Comparison of ENCODE assay signal across 20 cellular contexts in genomic region chr2:18777250-18777812, GRCh38.
DNase-seq lines count a peak whose midpoint lies in the region; ATAC-seq and TF ChIP-seq lines count a peak whose summit lies in the region.
"Had no signal": no experiment of that assay in that cellular context is flagged by ENCODE, and none has a peak within 500 bp of the region (broad histone marks: within the 10 kb centered on the region; RNA-seq: fewer than 3 reads in every experiment).

No MANE protein-coding gene starts in this region.

- no peak overlapping the region for H3K27ac Mint-ChIP-seq in GM23338
- H3K27ac Mint-ChIP-seq in activated naive CD8-positive, alpha-beta T cell treated with anti-CD3 and anti-CD28 coated beads, Interleukin-2, amount 50 U/mL, for 24 hours: no peak overlapping the region
- H3K27ac Mint-ChIP-seq: activated CD8-positive, alpha-beta memory T cell treated with anti-CD3 and anti-CD28 coated beads, Interleukin-2, amount 10 ng/mL, durations not matched to agents 7 days and 5 days; B cell; stimulated activated naive CD8-positive, alpha-beta T cell treated with anti-CD3 and anti-CD28 coated beads, Interleukin-15, Interleukin-2, amounts not matched to agents 100 ng/mL and 50 ng/mL, for 24 hours had no signal

- H3K27me3 Mint-ChIP-seq in GM23338 (ENCODE audit: insufficient read depth, low read depth, poor library complexity): peaks cover 27% of the 10 kb centered on the region
- H3K27me3 Mint-ChIP-seq in activated naive CD8-positive, alpha-beta T cell treated with anti-CD3 and anti-CD28 coated beads, Interleukin-2, amount 50 U/mL, for 24 hours: no peaks in the 10 kb centered on the region
- H3K27me3 Mint-ChIP-seq: activated CD8-positive, alpha-beta memory T cell treated with anti-CD3 and anti-CD28 coated beads, Interleukin-2, amount 10 ng/mL, durations not matched to agents 7 days and 5 days; B cell; stimulated activated naive CD8-positive, alpha-beta T cell treated with anti-CD3 and anti-CD28 coated beads, Interleukin-15, Interleukin-2, amounts not matched to agents 100 ng/mL and 50 ng/mL, for 24 hours had no signal

- TF ChIP-seq CTCF in GM23338 (conservative IDR thresholded peaks at IDR 0.05; ENCODE audit: low read depth in 2 of 2): no peak

- no peaks in the 10 kb centered on the region for H3K36me3 ChIP-seq in GM23338 (ENCODE audit: insufficient read depth)
- H3K36me3 ChIP-seq: prostate gland had no signal

- H3K4me3 Mint-ChIP-seq in GM23338: no peak overlapping the region
- no peak overlapping the region for H3K4me3 Mint-ChIP-seq in activated naive CD8-positive, alpha-beta T cell treated with anti-CD3 and anti-CD28 coated beads, Interleukin-2, amount 50 U/mL, for 24 hours
- H3K4me3 Mint-ChIP-seq: activated CD8-positive, alpha-beta memory T cell treated with anti-CD3 and anti-CD28 coated beads, Interleukin-2, amount 10 ng/mL, durations not matched to agents 7 days and 5 days; B cell; stimulated activated naive CD8-positive, alpha-beta T cell treated with anti-CD3 and anti-CD28 coated beads, Interleukin-15, Interleukin-2, amounts not matched to agents 100 ng/mL and 50 ng/mL, for 24 hours had no signal

- H3K9me3 Mint-ChIP-seq in GM23338: no peaks in the 10 kb centered on the region
- H3K9me3 Mint-ChIP-seq in activated naive CD8-positive, alpha-beta T cell treated with anti-CD3 and anti-CD28 coated beads, Interleukin-2, amount 50 U/mL, for 24 hours: no peaks in the 10 kb centered on the region

- H3K4me2 ChIP-seq in GM23338: no peak overlapping the region

- no peaks in the 10 kb centered on the region for H3F3A ChIP-seq in GM23338 (replicated peaks; ENCODE audit: low read depth)

- no peaks in the 10 kb centered on the region for H3K4me1 Mint-ChIP-seq in GM23338
- H3K4me1 Mint-ChIP-seq in activated naive CD8-positive, alpha-beta T cell treated with anti-CD3 and anti-CD28 coated beads, Interleukin-2, amount 50 U/mL, for 24 hours: no peaks in the 10 kb centered on the region
- H3K4me1 Mint-ChIP-seq: activated CD8-positive, alpha-beta memory T cell treated with anti-CD3 and anti-CD28 coated beads, Interleukin-2, amount 10 ng/mL, durations not matched to agents 7 days and 5 days; B cell had no signal

- no peaks in the 10 kb centered on the region for H3K36me3 Mint-ChIP-seq in GM23338 (ENCODE audit: low read depth)
- no peaks in the 10 kb centered on the region for H3K36me3 Mint-ChIP-seq in activated naive CD8-positive, alpha-beta T cell treated with anti-CD3 and anti-CD28 coated beads, Interleukin-2, amount 50 U/mL, for 24 hours (ENCODE audit: low read depth)
- H3K36me3 Mint-ChIP-seq: activated CD8-positive, alpha-beta memory T cell treated with anti-CD3 and anti-CD28 coated beads, Interleukin-2, amount 10 ng/mL, durations not matched to agents 7 days and 5 days had no signal

- H4K20me1 ChIP-seq in GM23338 (replicated peaks; ENCODE audit: insufficient read depth): no peaks in the 10 kb centered on the region

- H3K27ac ChIP-seq in GM23338 (ENCODE audit: low read depth): no peak overlapping the region
- H3K27ac ChIP-seq: GM23248, prostate gland, skin epidermis had no signal

- H3K27me3 ChIP-seq in GM23338 (ENCODE audit: insufficient read depth): peaks cover 57% of the 10 kb centered on the region

- DNase-seq in GM23338 (ENCODE audit: low spot score): peak; percentile 38
- DNase-seq in LHCN-M2 (ENCODE audit: low read depth): peak; percentile 35
- DNase-seq in RPMI7951 (ENCODE audit: low read depth): peak; percentile 32
- DNase-seq in iris pigment epithelial cell (ENCODE audit: low read depth): peak; percentile 16
- no peak for DNase-seq in activated naive CD8-positive, alpha-beta T cell treated with anti-CD3 and anti-CD28 coated beads, Interleukin-2, amount 50 U/mL, for 24 hours
- no peak for DNase-seq in stimulated activated CD4-positive, alpha-beta T cell treated with anti-CD3 and anti-CD28 coated beads, Interleukin-12 subunit alpha, Interleukin-12 subunit beta, amount 100 ng/mL, for 4 hours
- no peak for DNase-seq in NCI-H187 treated with DMSO at 0.1 percent for 48 hours (lab: John Stamatoyannopoulos, UW)
- DNase-seq: activated CD4-positive, alpha-beta T cell treated with anti-CD3 and anti-CD28 coated beads for 4 hours; activated CD8-positive, alpha-beta memory T cell treated with anti-CD3 and anti-CD28 coated beads, Interleukin-2, amount 10 ng/mL, durations not matched to agents 7 days and 5 days; Caco-2; cortex of kidney; GM23248; NCI-H1694 treated with DMSO at 0.1 percent for 48 hours; NK-92 treated with Interleukin-12 subunit alpha and Interleukin-12 subunit beta, amount 100 ng/mL, for 24 hours; stimulated activated CD4-positive, alpha-beta T cell treated with anti-CD3 and anti-CD28 coated beads, Interleukin-2, amount 100 ng/mL, for 48 hours; trophoblast cell had no signal

- H3K79me2 ChIP-seq in GM23338 (replicated peaks; ENCODE audit: insufficient read depth): no peaks in the 10 kb centered on the region

- no peaks in the 10 kb centered on the region for H3K4me1 ChIP-seq in GM23338 (ENCODE audit: insufficient read depth)
- H3K4me1 ChIP-seq: Caco-2, prostate gland had no signal

- no peak overlapping the region for H3K4me3 ChIP-seq in GM23338
- H3K4me3 ChIP-seq: GM23248, prostate gland, skin epidermis had no signal

- H3K9me2 ChIP-seq in GM23338 (ENCODE audit: insufficient read depth): no peaks in the 10 kb centered on the region

- peak; percentile 70 for ATAC-seq in GM23338
- ATAC-seq in activated naive CD8-positive, alpha-beta T cell treated with anti-CD3 and anti-CD28 coated beads, Interleukin-2, amount 50 U/mL, for 24 hours: no peak
- ATAC-seq: activated CD8-positive, alpha-beta memory T cell treated with anti-CD3 and anti-CD28 coated beads, Interleukin-2, amount 10 ng/mL, durations not matched to agents 7 days and 5 days had no signal

- H2AFZ ChIP-seq in GM23338: no peak overlapping the region
- H2AFZ ChIP-seq: GM23248 had no signal

TF ChIP-seq in GM23338, 12 proteins besides CTCF, POLR2A, EP300 and RAD21 (continues in another document):
- no peak for TF ChIP-seq EZH2 (IDR thresholded peaks at IDR 0.05; ENCODE audit: low read depth, unreplicated experiment)
- TF ChIP-seq NANOG (IDR thresholded peaks at IDR 0.05; ENCODE audit: borderline replicate concordance): no peak
- no peak for TF ChIP-seq ZNF331 (CRISPR knock-in tag; IDR thresholded peaks at IDR 0.05; ENCODE audit: low read depth)
- TF ChIP-seq ZNF114 (CRISPR knock-in tag; IDR thresholded peaks at IDR 0.05): no peak
- TF ChIP-seq JUNB (IDR thresholded peaks at IDR 0.05; ENCODE audit: unreplicated experiment): no peak
- no peak for TF ChIP-seq REST (IDR thresholded peaks at IDR 0.05; ENCODE audit: unreplicated experiment)
- TF ChIP-seq POLR2AphosphoS5 (IDR thresholded peaks at IDR 0.05; ENCODE audit: low read depth): no peak
- TF ChIP-seq STAT1 (IDR thresholded peaks at IDR 0.05; ENCODE audit: unreplicated experiment): no peak
- no peak for TF ChIP-seq ETS1 (IDR thresholded peaks at IDR 0.05)
- TF ChIP-seq CREB1 (CRISPR knock-in tag; IDR thresholded peaks at IDR 0.05; ENCODE audit: low read depth): no peak

Comparison
In these comparisons a context has a peak if more than half of its experiments do, and no peak if none do; other contexts are left out.
1. DNase-seq: peak in GM23338 (single experiment), LHCN-M2 (single experiment), RPMI7951 (single experiment) and iris pigment epithelial cell (single experiment); none in activated naive CD8-positive, alpha-beta T cell treated with anti-CD3 and anti-CD28 coated beads, Interleukin-2, amount 50 U/mL, for 24 hours (single experiment), stimulated activated CD4-positive, alpha-beta T cell treated with anti-CD3 and anti-CD28 coated beads, Interleukin-12 subunit alpha, Interleukin-12 subunit beta, amount 100 ng/mL, for 4 hours (single experiment) and NCI-H187 treated with DMSO at 0.1 percent for 48 hours (single experiment).